In genomic region chr9:91954841-91955471, GRCh38 we compare ENCODE assay signal across 9 cellular contexts. TPM values are rescaled to one million over a fixed set of nuclear protein-coding genes. Genes with fewer than 3 reads are reported as not detected.
DNase-seq lines count a peak whose midpoint lies in the region; ATAC-seq and TF ChIP-seq lines count a peak whose summit lies in the region.
"Had no signal": no experiment of that assay in that cellular context is flagged by ENCODE, and none has a peak within 500 bp of the region (broad histone marks: within the 10 kb centered on the region; RNA-seq: fewer than 3 reads in every experiment).

No MANE protein-coding gene starts in this region.

- no peak overlapping the region for H3K27ac ChIP-seq in H9 (ENCODE audit: insufficient read length, low read depth, low read length)

- no peak overlapping the region for H3K18ac ChIP-seq in H9 (ENCODE audit: insufficient read length, low read depth, low read length)

- no peak overlapping the region for H3K23ac ChIP-seq in H9 (ENCODE audit: insufficient read length, low read depth, low read length)

- DNase-seq in Caki2 (ENCODE audit: low read depth) = peak; percentile 56
- DNase-seq in H9 = peak; percentile 70
- peak; percentile 85 for DNase-seq in RKO (ENCODE audit: low spot score)
- peak; percentile 79 for DNase-seq in ecto neural progenitor cell (ENCODE audit: low spot score)
- peak in 1 of 2 experiments; percentile 71 for DNase-seq in mesothelial cell of epicardium (ENCODE audit: low spot score in 2 of 2, unreplicated experiment in 2 of 2)

- H3K27me3 ChIP-seq in H9 (ENCODE audit: insufficient read depth, low read length) = peaks cover 8% of the 10 kb centered on the region; the same call in 1 of the 2 replicates

- H3K79me2 ChIP-seq in H9 (ENCODE audit: insufficient read depth, low read length) = no peaks in the 10 kb centered on the region; the same call in 1 of the 2 replicates

- no peak overlapping the region for H2BK120ac ChIP-seq in H9 (ENCODE audit: low read depth, low read length, poor library complexity, severe bottlenecking)

- in situ Hi-C loops in Caki2 (cut with HindIII; ENCODE audit: low pct_unique_long_range_greater_than_20kb, low sequenced_read_pairs) = no loop called here

- no peak overlapping the region for H4K91ac ChIP-seq in H9 (ENCODE audit: insufficient read length, low read depth, low read length)

- ATAC-seq in HG03175 (IDR thresholded peaks at IDR 0.05; ENCODE audit: unreplicated experiment) = no peak
- ATAC-seq in GM18502 (IDR thresholded peaks at IDR 0.05; ENCODE audit: poor library complexity, unreplicated experiment) = no peak
- no peak for ATAC-seq in GM21528 (IDR thresholded peaks at IDR 0.05; ENCODE audit: low FRiP score, unreplicated experiment)

- no peak overlapping the region for H2BK12ac ChIP-seq in H9 (ENCODE audit: insufficient read length, low read depth, low read length)

- no peak overlapping the region for H4K8ac ChIP-seq in H9 (replicated peaks; ENCODE audit: insufficient read length, low read depth, low read length)

- no peak overlapping the region for H4K5ac ChIP-seq in H9 (ENCODE audit: insufficient read length, low read depth, low read length)

- H3K36me3 Mint-ChIP-seq in H9 (ENCODE audit: insufficient read depth in 1 of 3, low read depth in 3 of 3) = peaks cover 0 to under 1% (median 0%) of the 10 kb centered on the region in 3 experiments; a peak in 1 of 7 replicates
- H3K36me3 Mint-ChIP-seq in mesothelial cell of epicardium = no peaks in the 10 kb centered on the region

- TF ChIP-seq CTCF in H9 (conservative IDR thresholded peaks at IDR 0.05) = peak; percentile 83
- TF ChIP-seq CTCF in mesothelial cell of epicardium (IDR thresholded peaks at IDR 0.05; ENCODE audit: unreplicated experiment) = peak; percentile 36

- no peaks in the 10 kb centered on the region; the same call in 1 of the 2 replicates for H3K4me1 ChIP-seq in H9 (ENCODE audit: insufficient read depth, low read length)

- no peaks in the 10 kb centered on the region for H3K79me1 ChIP-seq in H9 (ENCODE audit: insufficient read depth, low read depth, low read length, poor library complexity, severe bottlenecking)

- H2AK5ac ChIP-seq in H9 (ENCODE audit: insufficient read length, low read length) = no peak overlapping the region

- no peak overlapping the region for H3K4ac ChIP-seq in H9 (ENCODE audit: low read depth, low read length)

- no peak overlapping the region for H3K4me2 ChIP-seq in H9 (ENCODE audit: insufficient read depth, insufficient read length, low read length)

- no peak overlapping the region for H3T11ph ChIP-seq in H9 (ENCODE audit: low read length)

- H3K27me3 Mint-ChIP-seq in H9 (ENCODE audit: low read depth) = peaks cover 42% of the 10 kb centered on the region
- no peaks in the 10 kb centered on the region for H3K27me3 Mint-ChIP-seq in mesothelial cell of epicardium (ENCODE audit: low read depth)

- H2BK20ac ChIP-seq in H9 (ENCODE audit: low read depth, low read length, poor library complexity, severe bottlenecking) = no peak overlapping the region

- no peaks in the 10 kb centered on the region for H4K20me1 ChIP-seq in H9 (ENCODE audit: control insufficient read depth, insufficient read depth, insufficient read length)

- H3K4me1 Mint-ChIP-seq in H9 (peaks cover 14% of the 10 kb centered on the region in 2 experiments), mesothelial cell of epicardium (peaks cover 9% of the 10 kb centered on the region)

- H3K9ac ChIP-seq in H9 (ENCODE audit: extremely low read depth, insufficient read length, low read length) = no peak overlapping the region

- H2BK5ac ChIP-seq in H9 (ENCODE audit: insufficient read length, low read length) = no peak overlapping the region

- H3K14ac ChIP-seq in H9 (ENCODE audit: insufficient read depth, low read length) = no peak overlapping the region

- WGBS in H9 (ENCODE audit: extremely low coverage, insufficient read length, low lambda C conversion rate) = no CpG with 5 or more reads among the region's 6 CpGs

- H2AFZ ChIP-seq in H9 (ENCODE audit: low read length) = peak overlapping the region; percentile 97

- H3K9me3 Mint-ChIP-seq in H9 (no peaks in the 10 kb centered on the region; a peak in 2 of 5 replicates), mesothelial cell of epicardium (peaks cover 4% of the 10 kb centered on the region)

- H3K4me3 Mint-ChIP-seq in H9 = no peak overlapping the region
- no peak overlapping the region for H3K4me3 Mint-ChIP-seq in mesothelial cell of epicardium
- H3K4me3 Mint-ChIP-seq: T-helper 1 cell treated with Interleukin-12 subunit alpha and Interleukin-12 subunit beta and Interleukin-4 antibody, amounts not matched to agents 30 μg/mL and 1 μg/mL, for 36 hours had no signal

- H3K27ac Mint-ChIP-seq in H9 = no peak overlapping the region
- no peak overlapping the region for H3K27ac Mint-ChIP-seq in mesothelial cell of epicardium
- H3K27ac Mint-ChIP-seq: T-helper 1 cell treated with Interleukin-12 subunit alpha and Interleukin-12 subunit beta and Interleukin-4 antibody, amounts not matched to agents 30 μg/mL and 1 μg/mL, for 36 hours had no signal

- peaks cover 5% of the 10 kb centered on the region for H3K23me2 ChIP-seq in H9 (ENCODE audit: insufficient read length, low read depth, low read length, poor library complexity, severe bottlenecking)

- no peaks in the 10 kb centered on the region for H3K9me3 ChIP-seq in H9 (ENCODE audit: control insufficient read depth, low read depth, low read length)

- no peak overlapping the region for H2BK15ac ChIP-seq in H9 (ENCODE audit: low read depth, low read length)

- H3K56ac ChIP-seq in H9 (ENCODE audit: insufficient read length, low read depth, low read length) = no peak overlapping the region

RNA-seq across cellular contexts. Expression of gene ROR2, which starts 4.9 kb away (rescaled TPM):
- 8.3 and 8.4 TPM in 2 replicates for total RNA-seq in Caki2 (2014; rRNA removed; shearing (Covaris generic); ENCODE audit: low replicate concordance)
- total RNA-seq in H9 (2021) = 2.7 TPM in 2 replicates
- total RNA-seq in mesothelial cell of epicardium = 36.7 to 41.0 TPM (median 39.7 TPM) in 3 replicates
